In genomic region chr1:186155594-186155993, GRCh38 we compare ENCODE assay signal across 8 cellular contexts.
DNase-seq lines count a peak whose midpoint lies in the region; ATAC-seq and TF ChIP-seq lines count a peak whose summit lies in the region.

No MANE protein-coding gene starts in this region.

- no peaks in the 10 kb centered on the region for H3K9me3 ChIP-seq in CD4-positive, CD25-positive, alpha-beta regulatory T cell (ENCODE audit: control insufficient read depth in 2 of 2, low read length in 2 of 2)
- H3K9me3 ChIP-seq in SK-N-MC (ENCODE audit: low read depth, low read length), result peaks cover 7% of the 10 kb centered on the region; the same call in 1 of the 2 replicates
- no peaks in the 10 kb centered on the region for H3K9me3 ChIP-seq in gastroesophageal sphincter

- no peaks in the 10 kb centered on the region for H3K27me3 Mint-ChIP-seq in CD4-positive, CD25-positive, alpha-beta regulatory T cell
- H3K27me3 Mint-ChIP-seq in type B pancreatic cell, result no peaks in the 10 kb centered on the region

- peaks cover 0 to 2% (median 0%) of the 10 kb centered on the region in 7 donors for H3K9me3 Mint-ChIP-seq in CD4-positive, CD25-positive, alpha-beta regulatory T cell
- H3K9me3 Mint-ChIP-seq in type B pancreatic cell, result no peaks in the 10 kb centered on the region

- no peak overlapping the region for H3K27ac ChIP-seq in CD4-positive, CD25-positive, alpha-beta regulatory T cell (ENCODE audit: insufficient read depth, low read length, poor library complexity, severe bottlenecking)
- peak overlapping the region; percentile 75 for H3K27ac ChIP-seq in SK-N-MC
- no peak overlapping the region for H3K27ac ChIP-seq in gastroesophageal sphincter

- H3K27me3 ChIP-seq in CD4-positive, CD25-positive, alpha-beta regulatory T cell (ENCODE audit: control insufficient read depth, insufficient read depth, low read length), result no peaks in the 10 kb centered on the region
- no peaks in the 10 kb centered on the region for H3K27me3 ChIP-seq in gastroesophageal sphincter

- DNase-seq in CD4-positive, CD25-positive, alpha-beta regulatory T cell, result peak in 2 of 3 donors; percentile 6 to 50
- DNase-seq in HT-29 (ENCODE audit: low spot score) (peak; percentile 47), SK-N-MC (ENCODE audit: low read depth, low spot score) (no peak), type B pancreatic cell (ENCODE audit: extremely low spot score, unreplicated experiment) (no peak)

- peak in 1 of 2 donors; percentile 22 for ATAC-seq in CD4-positive, CD25-positive, alpha-beta regulatory T cell (ENCODE audit: low read depth in 2 of 2)
- ATAC-seq in GM18861 (IDR thresholded peaks at IDR 0.05; ENCODE audit: unreplicated experiment), result peak; percentile 97
- peak; percentile 50 for ATAC-seq in gastroesophageal sphincter
- no peak for ATAC-seq in HG03095 (IDR thresholded peaks at IDR 0.05; ENCODE audit: unreplicated experiment)
- no peak for ATAC-seq in HG03439 (IDR thresholded peaks at IDR 0.05; ENCODE audit: unreplicated experiment)

- TF ChIP-seq CTCF in gastroesophageal sphincter (IDR thresholded peaks at IDR 0.05) (peak in 3 of 4 experiments; percentile 42 to 53 (median 48)), type B pancreatic cell (conservative IDR thresholded peaks at IDR 0.05) (peak; percentile 66)

- no peaks in the 10 kb centered on the region for H3K4me1 ChIP-seq in CD4-positive, CD25-positive, alpha-beta regulatory T cell (ENCODE audit: control insufficient read depth, insufficient read depth, low read length, poor library complexity, severe bottlenecking)
- H3K4me1 ChIP-seq in gastroesophageal sphincter, result peaks cover 3 to 23% (median 10%) of the 10 kb centered on the region in 3 donors

- no peak overlapping the region for H3K27ac Mint-ChIP-seq in CD4-positive, CD25-positive, alpha-beta regulatory T cell
- H3K27ac Mint-ChIP-seq in type B pancreatic cell, result peak overlapping the region; percentile 11

- no peak overlapping the region for H3K4me3 Mint-ChIP-seq in CD4-positive, CD25-positive, alpha-beta regulatory T cell
- no peak overlapping the region for H3K4me3 Mint-ChIP-seq in type B pancreatic cell

- TF ChIP-seq EP300 in gastroesophageal sphincter (IDR thresholded peaks at IDR 0.05), result no peak

- H3K4me3 ChIP-seq in CD4-positive, CD25-positive, alpha-beta regulatory T cell (ENCODE audit: low read depth, low read length), result no peak overlapping the region
- H3K4me3 ChIP-seq in SK-N-MC, result no peak overlapping the region; the same call in 1 of the 2 replicates
- no peak overlapping the region for H3K4me3 ChIP-seq in gastroesophageal sphincter

- peak overlapping the region; percentile 8 for H3K9ac ChIP-seq in SK-N-MC (ENCODE audit: insufficient read length)

- H3K36me3 Mint-ChIP-seq in CD4-positive, CD25-positive, alpha-beta regulatory T cell, result no peaks in the 10 kb centered on the region
- no peaks in the 10 kb centered on the region for H3K36me3 Mint-ChIP-seq in type B pancreatic cell

- H3K4me1 Mint-ChIP-seq in CD4-positive, CD25-positive, alpha-beta regulatory T cell, result no peaks in the 10 kb centered on the region
- peaks cover 17% of the 10 kb centered on the region for H3K4me1 Mint-ChIP-seq in type B pancreatic cell (ENCODE audit: unreplicated experiment)

- TF ChIP-seq POLR2A in gastroesophageal sphincter (IDR thresholded peaks at IDR 0.05), result no peak

- no peaks in the 10 kb centered on the region for H3K36me3 ChIP-seq in CD4-positive, CD25-positive, alpha-beta regulatory T cell (ENCODE audit: control insufficient read depth, insufficient read depth, low read length)
- H3K36me3 ChIP-seq in SK-N-MC (ENCODE audit: insufficient read depth, low read length), result peaks cover 52% of the 10 kb centered on the region
- peaks cover 0 to 14% of the 10 kb centered on the region in 2 donors for H3K36me3 ChIP-seq in gastroesophageal sphincter

- WGBS in gastroesophageal sphincter (ENCODE audit: low coverage in 1 of 2), 2 donors, result 58 to 73% methylated on average over 1 of the region's 1 CpG

Comparison
In these comparisons a context has a peak if more than half of its experiments do, and no peak if none do; other contexts are left out.
1. ATAC-seq: peak in GM18861 (single experiment) and gastroesophageal sphincter (single experiment); none in HG03095 (single experiment) and HG03439 (single experiment).
2. DNase-seq: peak in CD4-positive, CD25-positive, alpha-beta regulatory T cell (2 of 3) and HT-29 (single experiment); none in SK-N-MC (single experiment) and type B pancreatic cell (single experiment).